ENCODE assay signal across 20 cellular contexts in the genomic region with DNA sequence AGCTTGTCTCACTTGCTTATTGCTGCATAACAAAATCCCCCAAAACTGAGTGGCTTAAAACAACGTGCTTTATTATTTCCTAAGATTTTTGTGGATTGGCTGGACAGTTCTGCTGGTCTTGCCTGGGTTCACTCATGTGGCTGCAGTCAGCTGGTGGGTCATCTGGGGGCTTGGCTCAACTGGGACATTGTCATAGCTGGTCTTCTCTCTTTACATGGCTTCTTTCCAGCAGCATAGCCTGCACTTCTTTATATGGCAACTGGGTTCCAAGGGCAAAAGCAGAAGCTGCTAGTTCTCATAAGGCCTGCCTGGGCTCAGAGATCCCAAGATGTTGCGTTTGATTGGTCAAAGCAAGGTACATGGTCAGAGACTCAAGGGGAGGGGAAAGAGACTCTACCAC.
"Had no signal": no experiment of that assay in that cellular context is flagged by ENCODE, and none has a peak within 500 bp of the region (broad histone marks: within the 10 kb centered on the region; RNA-seq: fewer than 3 reads in every experiment).

No MANE protein-coding gene starts in this region.

- H3K27ac ChIP-seq: dorsolateral prefrontal cortex, gastrocnemius medialis, heart right ventricle, neutrophil, ovary, sigmoid colon, skin epidermis, testis, tibial nerve had no signal

- H3K4me3 ChIP-seq: dorsolateral prefrontal cortex, gastrocnemius medialis, heart right ventricle, ovary, sigmoid colon, skin epidermis, testis, tibial nerve had no signal

- H3K9me3 ChIP-seq: gastrocnemius medialis, neutrophil, ovary, sigmoid colon, testis, tibial nerve had no signal

- ATAC-seq: gastrocnemius medialis; heart right ventricle; left lobe of liver; naive thymus-derived CD8-positive, alpha-beta T cell; stimulated activated naive B cell treated with anti-CD40 and anti-IgM and Interleukin-4, amounts not matched to agents 10 μg/mL and 1 μg/mL and 100 μg/mL, for 72 hours; stimulated activated naive CD8-positive, alpha-beta T cell treated with anti-CD3 and anti-CD28 coated beads, Interleukin-15, amount 100 ng/mL, for 72 hours had no signal

- H3K36me3 ChIP-seq: gastrocnemius medialis, heart right ventricle, neutrophil, ovary, sigmoid colon, tibial nerve had no signal

- H3K4me1 ChIP-seq: gastrocnemius medialis, heart right ventricle, sigmoid colon, testis, tibial nerve had no signal

- H3K27me3 ChIP-seq: gastrocnemius medialis, heart right ventricle, neutrophil, ovary, sigmoid colon, testis, tibial nerve had no signal

- DNase-seq: cortex of kidney; dorsolateral prefrontal cortex; effector CD8-positive, alpha-beta T cell; gastrocnemius medialis; heart right ventricle; hypothalamus; islet precursor cell; mammary epithelial cell; naive thymus-derived CD8-positive, alpha-beta T cell; ovary; sigmoid colon; stimulated activated CD4-positive, alpha-beta T cell treated with anti-CD3 and anti-CD28 coated beads, Interleukin-2, amount 100 ng/mL, for 24 hours; stimulated activated CD4-positive, alpha-beta T cell treated with anti-CD3 and anti-CD28 coated beads, Interleukin-4, amount 100 ng/mL, for 4 hours; stimulated activated naive B cell treated with anti-CD40 and anti-IgM and Interleukin-4, amounts not matched to agents 10 μg/mL and 1 μg/mL and 100 μg/mL, for 72 hours; stimulated activated naive CD8-positive, alpha-beta T cell treated with anti-CD3 and anti-CD28 coated beads, Interleukin-15, amount 100 ng/mL, for 72 hours; testis had no signal
